11 cellular contexts compared by ENCODE assay signal in genomic region chr2:26185954-26186353, GRCh38. TPM values are rescaled to one million over a fixed set of nuclear protein-coding genes. Genes with fewer than 3 reads are reported as not detected.
A peak's percentile ranks its signal among the peaks of the same experiment; 100 is the strongest.
DNase-seq lines count a peak whose midpoint lies in the region; ATAC-seq and TF ChIP-seq lines count a peak whose summit lies in the region.
"Had no signal": no experiment of that assay in that cellular context is flagged by ENCODE, and none has a peak within 500 bp of the region (broad histone marks: within the 10 kb centered on the region; RNA-seq: fewer than 3 reads in every experiment).

No MANE protein-coding gene starts in this region.

- H3K4me3 Mint-ChIP-seq in MCF 10A (ENCODE audit: unreplicated experiment), result no peak overlapping the region
- H3K4me3 Mint-ChIP-seq in activated T-helper 17 cell treated with anti-CD3 and anti-CD28 coated beads, Interleukin-2, amount 50 U/mL, for 72 hours, result peak overlapping the region; percentile 70

- POLR2A ChIA-PET in MCF 10A (lab: Yijun Ruan, JAX), result no interaction called here

- no TSS peak for BruUV-seq in MCF 10A (replicated peaks; lab: Mats Ljungman, UMichigan)

- no peaks in the 10 kb centered on the region for H3K4me1 Mint-ChIP-seq in MCF 10A (ENCODE audit: insufficient read depth, unreplicated experiment)
- H3K4me1 Mint-ChIP-seq in activated T-helper 17 cell treated with anti-CD3 and anti-CD28 coated beads, Interleukin-2, amount 50 U/mL, for 72 hours, result peaks cover 6% of the 10 kb centered on the region

- H3K36me3 Mint-ChIP-seq in MCF 10A (ENCODE audit: insufficient read depth, unreplicated experiment), result no peaks in the 10 kb centered on the region
- H3K36me3 Mint-ChIP-seq in activated T-helper 17 cell treated with anti-CD3 and anti-CD28 coated beads, Interleukin-2, amount 50 U/mL, for 72 hours (ENCODE audit: low read depth), result peaks cover 5% of the 10 kb centered on the region

- CTCF ChIA-PET in MCF 10A (lab: Yijun Ruan, JAX), result interaction anchor here (0.5 to 0.7 kb wide), 3 partner anchors 15 to 561 kb away, joined by 3 to 4 read pairs (median 3); no protein-coding TSS in a partner anchor

- H3K27ac Mint-ChIP-seq in MCF 10A (ENCODE audit: low read depth, unreplicated experiment), result no peak overlapping the region
- H3K27ac Mint-ChIP-seq in activated T-helper 17 cell treated with anti-CD3 and anti-CD28 coated beads, Interleukin-2, amount 50 U/mL, for 72 hours, result peak overlapping the region; percentile 66

- WGBS in suprapubic skin, result 89% methylated on average over 11 of the region's 11 CpGs

- H3K27me3 ChIP-seq in breast epithelium, result no peaks in the 10 kb centered on the region
- H3K27me3 ChIP-seq in suprapubic skin, result no peaks in the 10 kb centered on the region
- H3K27me3 ChIP-seq: gastrocnemius medialis, upper lobe of left lung had no signal

- no peak for TF ChIP-seq POLR2A in breast epithelium (IDR thresholded peaks at IDR 0.05)
- no peak for TF ChIP-seq POLR2A in suprapubic skin (IDR thresholded peaks at IDR 0.05)

- H3K27ac ChIP-seq in breast epithelium (peak overlapping the region in 1 of 2 donors; percentile 72), suprapubic skin (no peak overlapping the region)

- no peak for TF ChIP-seq EP300 in suprapubic skin (IDR thresholded peaks at IDR 0.05)

- peaks cover 12% of the 10 kb centered on the region for H3K27me3 Mint-ChIP-seq in MCF 10A (ENCODE audit: insufficient read depth, unreplicated experiment)
- peaks cover 3% of the 10 kb centered on the region for H3K27me3 Mint-ChIP-seq in activated T-helper 17 cell treated with anti-CD3 and anti-CD28 coated beads, Interleukin-2, amount 50 U/mL, for 72 hours

- peak overlapping the region; percentile 55 to 69 (median 61) for H3K4me3 ChIP-seq in breast epithelium
- peak overlapping the region; percentile 53 for H3K4me3 ChIP-seq in suprapubic skin

- DNase-seq in breast epithelium (ENCODE audit: low spot score in 2 of 2) (no peak), MCF 10A (ENCODE audit: unreplicated experiment) (no peak), mesenteric fat pad (ENCODE audit: low spot score) (peak; percentile 76), suprapubic skin (ENCODE audit: low spot score in 2 of 2) (no peak), ureter (ENCODE audit: low spot score) (no peak)
- DNase-seq: gastrocnemius medialis, NCI-H2107, upper lobe of left lung had no signal

- intact Hi-C loops in breast epithelium (cut with DNase I; ENCODE audit: low total_unique reads), result no loop called here
- intact Hi-C loops in MCF 10A (cut with micrococcal nuclease), result no loop called here

- no peaks in the 10 kb centered on the region for H3K9me3 Mint-ChIP-seq in MCF 10A (ENCODE audit: unreplicated experiment)
- H3K9me3 Mint-ChIP-seq in activated T-helper 17 cell treated with anti-CD3 and anti-CD28 coated beads, Interleukin-2, amount 50 U/mL, for 72 hours, result no peaks in the 10 kb centered on the region

- H3K36me3 ChIP-seq in breast epithelium (no peaks in the 10 kb centered on the region), suprapubic skin (peaks cover 11% of the 10 kb centered on the region)

- H3K4me1 ChIP-seq in breast epithelium (peaks cover 0 to 3% of the 10 kb centered on the region in 2 donors), suprapubic skin (peaks cover 4% of the 10 kb centered on the region)
- H3K4me1 ChIP-seq: gastrocnemius medialis had no signal

- no peak for ATAC-seq in activated T-helper 17 cell treated with anti-CD3 and anti-CD28 coated beads, Interleukin-2, amount 50 U/mL, for 72 hours (replicated peaks)
- ATAC-seq in HG03097 (IDR thresholded peaks at IDR 0.05; ENCODE audit: low FRiP score, unreplicated experiment) (no peak), GM21360 (IDR thresholded peaks at IDR 0.05; ENCODE audit: unreplicated experiment) (no peak)

- H3K9me3 ChIP-seq in breast epithelium (no peaks in the 10 kb centered on the region), suprapubic skin (no peaks in the 10 kb centered on the region)
- H3K9me3 ChIP-seq: gastrocnemius medialis, upper lobe of left lung had no signal

- TF ChIP-seq CTCF in breast epithelium (IDR thresholded peaks at IDR 0.05), result no peak
- no peak for TF ChIP-seq CTCF in MCF 10A (IDR thresholded peaks at IDR 0.05; ENCODE audit: unreplicated experiment)
- TF ChIP-seq CTCF in suprapubic skin (IDR thresholded peaks at IDR 0.05), result no peak

RNA-seq across cellular contexts. Expression of gene GAREM2, which starts 13.1 kb away (rescaled TPM):
- total RNA-seq in breast epithelium (1 to 10 TPM; 1.2 to 2.0 (median 1.4) TPM), MCF 10A (2022) (0.23 and 1.7 TPM in 2 replicates), mesenteric fat pad (6.8 TPM), suprapubic skin (under 1 TPM; 0.39 to 0.98 (median 0.72) TPM), ureter (4.3 TPM)
- 1 to 10 TPM; 2.1 TPM for total RNA-seq in activated T-helper 17 cell treated with anti-CD3 and anti-CD28 coated beads, Interleukin-2, amount 50 U/mL, for 72 hours

RNA-seq across cellular contexts. Expression of gene HADHA, which starts 58.5 kb away (rescaled TPM):
- total RNA-seq in breast epithelium (100 to 1,000 TPM; 139 to 156 (median 141) TPM), MCF 10A (2022) (132 and 152 TPM in 2 replicates), mesenteric fat pad (220 TPM), suprapubic skin (100 to 1,000 TPM; 120 to 145 (median 131) TPM), ureter (154 TPM)
- total RNA-seq in activated T-helper 17 cell treated with anti-CD3 and anti-CD28 coated beads, Interleukin-2, amount 50 U/mL, for 72 hours, result 100 to 1,000 TPM in 1 of 2 donors, 10 to 100 TPM in 1; 95.0 to 141 TPM

RNA-seq across cellular contexts. Expression of gene HADHB, which starts 58.8 kb away (rescaled TPM):
- 100 to 1,000 TPM; 139 to 157 (median 147) TPM for total RNA-seq in breast epithelium
- total RNA-seq in MCF 10A (2022), result 126 and 143 TPM in 2 replicates
- total RNA-seq in activated T-helper 17 cell treated with anti-CD3 and anti-CD28 coated beads, Interleukin-2, amount 50 U/mL, for 72 hours, result 10 to 100 TPM; 86.2 to 87.0 TPM
- total RNA-seq in mesenteric fat pad, result 224 TPM
- total RNA-seq in suprapubic skin, result 100 to 1,000 TPM in 3 of 4 donors, 10 to 100 TPM in 1; 94.7 to 223 (median 119) TPM
- total RNA-seq in ureter, result 151 TPM
